1 cellular context compared by ENCODE assay signal in the genomic region with DNA sequence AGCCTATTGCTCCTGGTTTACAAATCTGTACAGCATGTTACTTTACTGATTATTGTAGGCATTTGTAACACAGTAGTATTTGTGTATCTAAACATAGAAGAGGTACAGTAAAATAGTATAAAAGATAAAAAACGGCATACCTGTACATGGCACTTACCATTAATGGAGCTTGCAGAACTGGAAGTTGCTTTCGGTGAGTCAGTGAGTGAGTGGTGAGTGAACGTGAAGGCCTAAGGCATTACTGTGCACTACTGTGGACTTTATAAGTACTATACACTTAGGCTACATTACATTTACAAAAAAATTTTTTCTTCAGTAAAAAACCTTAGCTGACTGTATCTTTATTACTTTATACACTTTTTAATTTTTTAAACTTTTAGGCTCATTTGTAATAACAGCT.
TF ChIP-seq lines count a peak whose summit lies in the region.

No MANE protein-coding gene starts in this region.

TF ChIP-seq in HepG2, 621 proteins besides CTCF, POLR2A, EP300 and RAD21 (continued from another document):
- TF ChIP-seq, protein P1, sequence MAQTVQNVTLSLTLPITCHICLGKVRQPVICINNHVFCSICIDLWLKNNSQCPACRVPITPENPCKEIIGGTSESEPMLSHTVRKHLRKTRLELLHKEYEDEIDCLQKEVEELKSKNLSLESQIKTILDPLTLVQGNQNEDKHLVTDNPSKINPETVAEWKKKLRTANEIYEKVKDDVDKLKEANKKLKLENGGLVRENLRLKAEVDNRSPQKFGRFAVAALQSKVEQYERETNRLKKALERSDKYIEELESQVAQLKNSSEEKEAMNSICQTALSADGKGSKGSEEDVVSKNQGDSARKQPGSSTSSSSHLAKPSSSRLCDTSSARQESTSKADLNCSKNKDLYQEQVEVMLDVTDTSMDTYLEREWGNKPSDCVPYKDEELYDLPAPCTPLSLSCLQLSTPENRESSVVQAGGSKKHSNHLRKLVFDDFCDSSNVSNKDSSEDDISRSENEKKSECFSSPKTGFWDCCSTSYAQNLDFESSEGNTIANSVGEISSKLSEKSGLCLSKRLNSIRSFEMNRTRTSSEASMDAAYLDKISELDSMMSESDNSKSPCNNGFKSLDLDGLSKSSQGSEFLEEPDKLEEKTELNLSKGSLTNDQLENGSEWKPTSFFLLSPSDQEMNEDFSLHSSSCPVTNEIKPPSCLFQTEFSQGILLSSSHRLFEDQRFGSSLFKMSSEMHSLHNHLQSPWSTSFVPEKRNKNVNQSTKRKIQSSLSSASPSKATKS (CRISPR knock-in tag; IDR thresholded peaks at IDR 0.05) = no peak
- TF ChIP-seq KLF16 (CRISPR knock-in tag; IDR thresholded peaks at IDR 0.05) (no peak), CERS6 (CRISPR knock-in tag; IDR thresholded peaks at IDR 0.05) (no peak), NFRKB (IDR thresholded peaks at IDR 0.05) (no peak), ZNF430 (CRISPR knock-in tag; IDR thresholded peaks at IDR 0.05) (no peak), DRAP1 (CRISPR knock-in tag; IDR thresholded peaks at IDR 0.05) (no peak)
- TF ChIP-seq, protein P2, sequence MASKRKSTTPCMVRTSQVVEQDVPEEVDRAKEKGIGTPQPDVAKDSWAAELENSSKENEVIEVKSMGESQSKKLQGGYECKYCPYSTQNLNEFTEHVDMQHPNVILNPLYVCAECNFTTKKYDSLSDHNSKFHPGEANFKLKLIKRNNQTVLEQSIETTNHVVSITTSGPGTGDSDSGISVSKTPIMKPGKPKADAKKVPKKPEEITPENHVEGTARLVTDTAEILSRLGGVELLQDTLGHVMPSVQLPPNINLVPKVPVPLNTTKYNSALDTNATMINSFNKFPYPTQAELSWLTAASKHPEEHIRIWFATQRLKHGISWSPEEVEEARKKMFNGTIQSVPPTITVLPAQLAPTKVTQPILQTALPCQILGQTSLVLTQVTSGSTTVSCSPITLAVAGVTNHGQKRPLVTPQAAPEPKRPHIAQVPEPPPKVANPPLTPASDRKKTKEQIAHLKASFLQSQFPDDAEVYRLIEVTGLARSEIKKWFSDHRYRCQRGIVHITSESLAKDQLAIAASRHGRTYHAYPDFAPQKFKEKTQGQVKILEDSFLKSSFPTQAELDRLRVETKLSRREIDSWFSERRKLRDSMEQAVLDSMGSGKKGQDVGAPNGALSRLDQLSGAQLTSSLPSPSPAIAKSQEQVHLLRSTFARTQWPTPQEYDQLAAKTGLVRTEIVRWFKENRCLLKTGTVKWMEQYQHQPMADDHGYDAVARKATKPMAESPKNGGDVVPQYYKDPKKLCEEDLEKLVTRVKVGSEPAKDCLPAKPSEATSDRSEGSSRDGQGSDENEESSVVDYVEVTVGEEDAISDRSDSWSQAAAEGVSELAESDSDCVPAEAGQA (IDR thresholded peaks at IDR 0.05; ENCODE audit: low read depth) = no peak
- TF ChIP-seq, protein P2 (CRISPR knock-in tag; IDR thresholded peaks at IDR 0.05; ENCODE audit: borderline replicate concordance) = no peak
